Comparison of ENCODE assay signal across 25 cellular contexts in the genomic region with DNA sequence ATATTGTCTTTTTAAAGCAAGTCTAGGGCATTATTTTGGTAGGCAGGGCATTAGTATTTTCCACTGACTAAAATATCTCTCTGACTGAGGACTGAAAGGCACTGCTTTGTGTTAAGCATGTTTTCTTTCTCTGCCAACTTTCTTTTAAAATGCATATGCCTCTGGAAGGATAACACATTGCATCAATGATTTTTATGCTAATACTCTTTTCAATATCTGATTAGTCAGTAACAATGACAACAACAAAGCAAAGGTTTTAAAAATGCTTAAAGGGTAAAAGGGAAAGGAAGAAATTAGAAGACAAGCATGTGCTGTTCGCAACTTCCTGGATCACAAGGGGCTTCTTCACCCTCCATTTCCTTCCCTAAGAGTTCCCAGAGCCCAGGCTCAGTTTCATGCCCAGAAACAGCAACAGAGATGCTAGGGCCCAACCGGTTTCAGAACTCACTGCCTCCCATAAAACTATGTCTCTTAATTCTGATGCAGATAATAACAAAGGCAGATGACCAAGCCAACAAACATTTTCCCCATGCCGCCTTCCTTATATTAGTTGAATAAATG.
"Had no signal": no experiment of that assay in that cellular context is flagged by ENCODE, and none has a peak within 500 bp of the region (broad histone marks: within the 10 kb centered on the region; RNA-seq: fewer than 3 reads in every experiment).

No MANE protein-coding gene starts in this region.

- H3K4me3 ChIP-seq: gastrocnemius medialis, lung, right lobe of liver, smooth muscle cell, thoracic aorta, tibial nerve, upper lobe of left lung had no signal

- H3K36me3 ChIP-seq: gastrocnemius medialis, right lobe of liver, thoracic aorta, tibial nerve, upper lobe of left lung had no signal

- H3K27me3 Mint-ChIP-seq: progenitor cell of endocrine pancreas; stimulated activated memory B cell treated with anti-CD40 and anti-IgM and Interleukin-4, amounts not matched to agents 10 μg/mL and 1 μg/mL and 100 μg/mL, for 72 hours had no signal

- H3K9me3 Mint-ChIP-seq: memory B cell, natural killer cell had no signal

- H3K27ac Mint-ChIP-seq: memory B cell; natural killer cell; progenitor cell of endocrine pancreas; stimulated activated memory B cell treated with anti-CD40 and anti-IgM and Interleukin-4, amounts not matched to agents 10 μg/mL and 1 μg/mL and 100 μg/mL, for 72 hours had no signal

- H3K27me3 ChIP-seq: gastrocnemius medialis, right lobe of liver, tibial nerve, upper lobe of left lung had no signal

- H3K4me3 Mint-ChIP-seq: memory B cell; natural killer cell; stimulated activated memory B cell treated with anti-CD40 and anti-IgM and Interleukin-4, amounts not matched to agents 10 μg/mL and 1 μg/mL and 100 μg/mL, for 72 hours had no signal

- H3K4me1 ChIP-seq: gastrocnemius medialis, parathyroid adenoma, right lobe of liver, tibial nerve had no signal

- H3K9ac ChIP-seq: parathyroid adenoma had no signal

- H3K9me3 ChIP-seq: gastrocnemius medialis, right lobe of liver, thoracic aorta, upper lobe of left lung had no signal

- H3K4me1 Mint-ChIP-seq: memory B cell; natural killer cell; stimulated activated memory B cell treated with anti-CD40 and anti-IgM and Interleukin-4, amounts not matched to agents 10 μg/mL and 1 μg/mL and 100 μg/mL, for 72 hours had no signal

- ATAC-seq: esophagus mucosa; gastrocnemius medialis; left lobe of liver; natural killer cell; right lobe of liver; stimulated activated memory B cell treated with anti-CD40 and anti-IgM and Interleukin-4, amounts not matched to agents 10 μg/mL and 1 μg/mL and 100 μg/mL, for 72 hours; stimulated activated naive CD8-positive, alpha-beta T cell treated with anti-CD3 and anti-CD28 coated beads, Interleukin-15, Interleukin-2, amounts not matched to agents 100 U/mL and 50 U/mL, for 24 hours had no signal

- H3K79me2 ChIP-seq: parathyroid adenoma had no signal

- H3K36me3 Mint-ChIP-seq: memory B cell; natural killer cell; stimulated activated memory B cell treated with anti-CD40 and anti-IgM and Interleukin-4, amounts not matched to agents 10 μg/mL and 1 μg/mL and 100 μg/mL, for 72 hours had no signal

- H3K27ac ChIP-seq: epithelial cell of prostate, gastrocnemius medialis, parathyroid adenoma, right lobe of liver, thoracic aorta, tibial nerve, upper lobe of left lung had no signal

- H3K4me2 ChIP-seq: smooth muscle cell had no signal

- DNase-seq: cortex of kidney; effector CD4-positive, alpha-beta T cell; foreskin fibroblast; gastrocnemius medialis; head of caudate nucleus; kidney; natural killer cell; right lobe of liver; stimulated activated CD4-positive, alpha-beta T cell treated with anti-CD3 and anti-CD28 coated beads, Interleukin-12 subunit alpha, Interleukin-12 subunit beta, amount 100 ng/mL, for 4 hours; stimulated activated CD4-positive, alpha-beta T cell treated with anti-CD3 and anti-CD28 coated beads, Interleukin-1b, Interleukin-23, amount 100 ng/mL, for 48 hours; stimulated activated CD4-positive, alpha-beta T cell treated with anti-CD3 and anti-CD28 coated beads, Interleukin-4, amount 100 ng/mL, for 1 hour; stimulated activated naive CD8-positive, alpha-beta T cell treated with anti-CD3 and anti-CD28 coated beads, Interleukin-15, Interleukin-2, amounts not matched to agents 100 U/mL and 50 U/mL, for 24 hours; substantia nigra; upper lobe of left lung had no signal

- H2AFZ ChIP-seq: parathyroid adenoma had no signal
